Comparison of ENCODE assay signal across 27 cellular contexts in genomic region chr6:9933674-9934073, GRCh38.
A peak's percentile ranks its signal among the peaks of the same experiment; 100 is the strongest.
DNase-seq lines count a peak whose midpoint lies in the region; ATAC-seq, FAIRE-seq and TF ChIP-seq lines count a peak whose summit lies in the region.
"Had no signal": no experiment of that assay in that cellular context is flagged by ENCODE, and none has a peak within 500 bp of the region (broad histone marks: within the 10 kb centered on the region; RNA-seq: fewer than 3 reads in every experiment).

No MANE protein-coding gene starts in this region.

- no peaks in the 10 kb centered on the region for H3K4me1 ChIP-seq in astrocyte (ENCODE audit: insufficient read depth, low read length)
- no peaks in the 10 kb centered on the region for H3K4me1 ChIP-seq in endodermal cell (ENCODE audit: control insufficient read depth, insufficient read depth, low read length)
- H3K4me1 ChIP-seq: HAP-1, upper lobe of right lung had no signal

- no peaks in the 10 kb centered on the region for H3K79me2 ChIP-seq in astrocyte (ENCODE audit: insufficient read depth, low read length)

- H2AFZ ChIP-seq in astrocyte (ENCODE audit: low read depth, low read length), result no peak overlapping the region

- no peaks in the 10 kb centered on the region for H3K36me3 Mint-ChIP-seq in astrocyte (ENCODE audit: low read depth, unreplicated experiment)
- H3K36me3 Mint-ChIP-seq in endodermal cell (ENCODE audit: low read depth), result no peaks in the 10 kb centered on the region
- H3K36me3 Mint-ChIP-seq: activated CD4-positive, alpha-beta memory T cell treated with anti-CD3 and anti-CD28 coated beads for 36 hours; CD4-positive, alpha-beta memory T cell; IgD-negative memory B cell; stimulated activated naive B cell treated with anti-CD40 and anti-IgM and Interleukin-4, amounts not matched to agents 10 μg/mL and 1 μg/mL and 100 μg/mL, for 72 hours had no signal

- H3K4me3 Mint-ChIP-seq in astrocyte (ENCODE audit: unreplicated experiment) (no peak overlapping the region), endodermal cell (no peak overlapping the region)
- H3K4me3 Mint-ChIP-seq: activated CD4-positive, alpha-beta memory T cell treated with anti-CD3 and anti-CD28 coated beads for 36 hours; activated naive CD8-positive, alpha-beta T cell treated with anti-CD3 and anti-CD28 coated beads, Interleukin-2, amount 50 U/mL, for 24 hours; CD4-positive, alpha-beta memory T cell; IgD-negative memory B cell; stimulated activated naive B cell treated with anti-CD40 and anti-IgM and Interleukin-4, amounts not matched to agents 10 μg/mL and 1 μg/mL and 100 μg/mL, for 72 hours; T-helper 17 cell had no signal

- H3K4me2 ChIP-seq in astrocyte (ENCODE audit: low read length), result no peak overlapping the region
- H3K4me2 ChIP-seq: A549 had no signal

- no peaks in the 10 kb centered on the region for H4K20me1 ChIP-seq in astrocyte (ENCODE audit: insufficient read depth, low read length)

- H3K27ac Mint-ChIP-seq in astrocyte (ENCODE audit: unreplicated experiment) (no peak overlapping the region), endodermal cell (no peak overlapping the region)
- H3K27ac Mint-ChIP-seq: activated CD4-positive, alpha-beta memory T cell treated with anti-CD3 and anti-CD28 coated beads for 36 hours; activated naive CD8-positive, alpha-beta T cell treated with anti-CD3 and anti-CD28 coated beads, Interleukin-2, amount 50 U/mL, for 24 hours; CD4-positive, alpha-beta memory T cell; IgD-negative memory B cell; stimulated activated naive B cell treated with anti-CD40 and anti-IgM and Interleukin-4, amounts not matched to agents 10 μg/mL and 1 μg/mL and 100 μg/mL, for 72 hours; T-helper 17 cell had no signal

- H3K9ac ChIP-seq in astrocyte (ENCODE audit: low read length) (no peak overlapping the region), endodermal cell (ENCODE audit: extremely low read depth, low read length, poor library complexity, severe bottlenecking) (no peak overlapping the region)

- H3K27me3 Mint-ChIP-seq in astrocyte (ENCODE audit: low read depth, unreplicated experiment) (peaks cover 3% of the 10 kb centered on the region), endodermal cell (ENCODE audit: insufficient read depth) (peaks cover 3% of the 10 kb centered on the region)
- H3K27me3 Mint-ChIP-seq: activated CD4-positive, alpha-beta memory T cell treated with anti-CD3 and anti-CD28 coated beads for 36 hours; activated naive CD8-positive, alpha-beta T cell treated with anti-CD3 and anti-CD28 coated beads, Interleukin-2, amount 50 U/mL, for 24 hours; CD4-positive, alpha-beta memory T cell; IgD-negative memory B cell; stimulated activated naive B cell treated with anti-CD40 and anti-IgM and Interleukin-4, amounts not matched to agents 10 μg/mL and 1 μg/mL and 100 μg/mL, for 72 hours; T-helper 17 cell had no signal

- H3K9me3 Mint-ChIP-seq in astrocyte (ENCODE audit: unreplicated experiment) (peaks cover 2% of the 10 kb centered on the region), endodermal cell (no peaks in the 10 kb centered on the region)
- H3K9me3 Mint-ChIP-seq: activated naive CD8-positive, alpha-beta T cell treated with anti-CD3 and anti-CD28 coated beads, Interleukin-2, amount 50 U/mL, for 24 hours had no signal

- H3K4me3 ChIP-seq in astrocyte (ENCODE audit: insufficient read depth, low read depth, low read length), result no peak overlapping the region
- H3K4me3 ChIP-seq in endodermal cell (ENCODE audit: low read length), result no peak overlapping the region
- H3K4me3 ChIP-seq: A549, GM12878, HAP-1, upper lobe of right lung had no signal

- peaks cover 5% of the 10 kb centered on the region for H3K9me3 ChIP-seq in astrocyte (ENCODE audit: insufficient read depth, low read depth, low read length)
- H3K9me3 ChIP-seq in endodermal cell (ENCODE audit: control insufficient read depth, low read length), result no peaks in the 10 kb centered on the region
- H3K9me3 ChIP-seq: A549, HAP-1 had no signal

- FAIRE-seq in astrocyte (lab: Jason Lieb, UNC), result no peak
- FAIRE-seq: A549, GM12878 had no signal

- H3K27me3 ChIP-seq in astrocyte (ENCODE audit: insufficient read depth, low read length) (no peaks in the 10 kb centered on the region), endodermal cell (ENCODE audit: control insufficient read depth, insufficient read depth, low read length, poor library complexity, severe bottlenecking) (no peaks in the 10 kb centered on the region)
- H3K27me3 ChIP-seq: brain microvascular endothelial cell, upper lobe of right lung had no signal

- no peaks in the 10 kb centered on the region for H3K4me1 Mint-ChIP-seq in astrocyte (ENCODE audit: low read depth, unreplicated experiment)
- no peaks in the 10 kb centered on the region for H3K4me1 Mint-ChIP-seq in endodermal cell
- H3K4me1 Mint-ChIP-seq: activated naive CD8-positive, alpha-beta T cell treated with anti-CD3 and anti-CD28 coated beads, Interleukin-2, amount 50 U/mL, for 24 hours; CD4-positive, alpha-beta memory T cell; stimulated activated naive B cell treated with anti-CD40 and anti-IgM and Interleukin-4, amounts not matched to agents 10 μg/mL and 1 μg/mL and 100 μg/mL, for 72 hours; T-helper 17 cell had no signal

- WGBS in endodermal cell (ENCODE audit: insufficient coverage in 1 of 2, insufficient read length in 1 of 2), 2 experiments, result 94% methylated on average over 2 of the region's 2 CpGs; no CpG with 5 or more reads in 1 of the 2 experiments

- H3K27ac ChIP-seq in astrocyte (ENCODE audit: low read depth, low read length) (no peak overlapping the region), endodermal cell (ENCODE audit: low read depth, low read length) (no peak overlapping the region)
- H3K27ac ChIP-seq: A549, brain microvascular endothelial cell, upper lobe of right lung had no signal

- H3K36me3 ChIP-seq in astrocyte (ENCODE audit: insufficient read depth, low read length), result no peaks in the 10 kb centered on the region
- no peaks in the 10 kb centered on the region for H3K36me3 ChIP-seq in endodermal cell (ENCODE audit: control insufficient read depth, insufficient read depth, low read length)
- H3K36me3 ChIP-seq: brain microvascular endothelial cell, HAP-1, upper lobe of right lung had no signal

- TF ChIP-seq CTCF in astrocyte (IDR thresholded peaks at IDR 0.05; ENCODE audit: insufficient read depth, low read depth, low read length) (no peak), endodermal cell (conservative IDR thresholded peaks at IDR 0.05) (no peak)

- no peak for ATAC-seq in HG03139 (IDR thresholded peaks at IDR 0.05; ENCODE audit: unreplicated experiment)
- ATAC-seq: A549; activated naive CD8-positive, alpha-beta T cell treated with anti-CD3 and anti-CD28 coated beads, Interleukin-2, amount 50 U/mL, for 24 hours; GM12878; stimulated activated naive B cell treated with anti-CD40 and anti-IgM and Interleukin-4, amounts not matched to agents 10 μg/mL and 1 μg/mL and 100 μg/mL, for 72 hours; T-helper 17 cell; upper lobe of right lung had no signal

- DNase-seq in Daoy (ENCODE audit: low read depth), result peak; percentile 59
- DNase-seq in HT1080 (ENCODE audit: low read depth), result peak; percentile 8
- DNase-seq in astrocyte (ENCODE audit: low read depth), result peak; percentile 3
- peak; percentile 29 for DNase-seq in foreskin melanocyte
- no peak for DNase-seq in endodermal cell
- DNase-seq in CD1c-positive myeloid dendritic cell (ENCODE audit: extremely low spot score), result no peak
- DNase-seq in stimulated activated CD8-positive, alpha-beta memory T cell treated with anti-CD3 and anti-CD28 coated beads, Interleukin-4, amount 100 ng/mL, for 48 hours, result no peak
- DNase-seq: activated CD4-positive, alpha-beta memory T cell treated with anti-CD3 and anti-CD28 coated beads for 36 hours; activated CD4-positive, CD25-positive, alpha-beta regulatory T cell treated with anti-CD3 and anti-CD28 coated beads, Interleukin-2, amount 50 U/mL, for 72 hours; activated naive CD4-positive, alpha-beta T cell; activated naive CD8-positive, alpha-beta T cell treated with anti-CD3 and anti-CD28 coated beads, Interleukin-2, amount 50 U/mL, for 24 hours; brain microvascular endothelial cell; CD4-positive, alpha-beta memory T cell; mesenchymal stem cell; NCI-H1092; NCI-H187; NCI-H524 treated with DMSO at 0.1 percent for 48 hours; Right ventricle myocardium superior; stimulated activated naive B cell treated with anti-CD40 and anti-IgM and Interleukin-4, amounts not matched to agents 10 μg/mL and 1 μg/mL and 100 μg/mL, for 72 hours; substantia nigra; T-helper 17 cell; upper lobe of right lung had no signal

Comparison
In these comparisons a context has a peak if more than half of its experiments do, and no peak if none do; other contexts are left out.
1. DNase-seq: peak in Daoy (single experiment), HT1080 (single experiment), astrocyte (single experiment) and foreskin melanocyte (single experiment); none in endodermal cell (single experiment), CD1c-positive myeloid dendritic cell (single experiment) and stimulated activated CD8-positive, alpha-beta memory T cell treated with anti-CD3 and anti-CD28 coated beads, Interleukin-4, amount 100 ng/mL, for 48 hours (single experiment).